Comparison of ENCODE assay signal across 7 cellular contexts in the genomic region with DNA sequence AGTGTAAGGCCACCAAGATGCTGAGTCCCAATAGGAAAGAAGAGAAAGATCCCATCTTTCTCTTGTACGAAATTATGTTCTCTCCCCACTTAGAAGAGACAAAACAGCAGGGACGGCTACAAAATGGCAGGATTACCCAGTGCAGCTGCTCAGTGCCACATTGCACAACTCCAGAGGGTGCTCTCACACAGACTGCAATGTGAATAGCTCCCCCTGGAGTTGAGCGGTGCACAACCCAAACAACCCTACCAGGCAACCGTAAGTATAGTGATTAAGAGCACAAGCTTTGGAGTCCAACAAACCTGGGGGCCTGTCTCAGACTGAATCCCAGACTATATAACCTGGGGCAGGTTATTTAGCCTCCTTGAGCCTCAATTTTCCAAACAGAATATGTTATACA. TPM values are rescaled to one million over a fixed set of nuclear protein-coding genes. Genes with fewer than 3 reads are reported as not detected.
A peak's percentile ranks its signal among the peaks of the same experiment; 100 is the strongest.
DNase-seq lines count a peak whose midpoint lies in the region; ATAC-seq and TF ChIP-seq lines count a peak whose summit lies in the region.

No MANE protein-coding gene starts in this region.

- H3K9ac ChIP-seq in fibroblast of lung (ENCODE audit: insufficient read depth, low read length) (no peak overlapping the region), parathyroid adenoma (no peak overlapping the region)

- H3K27me3 ChIP-seq in MG63 (no peaks in the 10 kb centered on the region), fibroblast of lung (ENCODE audit: control insufficient read depth, insufficient read depth, low read length) (no peaks in the 10 kb centered on the region), parathyroid adenoma (ENCODE audit: control insufficient read depth, insufficient read depth, low read length) (no peaks in the 10 kb centered on the region)

- no peak overlapping the region for H3K4me3 Mint-ChIP-seq in activated B cell treated with CpG ODN at 0.5 μM for 24 hours

- H3K36me3 ChIP-seq in MG63, result no peaks in the 10 kb centered on the region
- no peaks in the 10 kb centered on the region for H3K36me3 ChIP-seq in fibroblast of lung (ENCODE audit: control insufficient read depth, insufficient read depth, low read length)
- H3K36me3 ChIP-seq in parathyroid adenoma (ENCODE audit: control insufficient read depth, insufficient read depth, low read length), result no peaks in the 10 kb centered on the region

- H3K4me1 ChIP-seq in fibroblast of lung (ENCODE audit: control insufficient read depth, extremely low read depth, insufficient read depth, low read length) (peaks cover 6% of the 10 kb centered on the region), parathyroid adenoma (peaks cover 27% of the 10 kb centered on the region)

- peaks cover 14% of the 10 kb centered on the region for H3K36me3 Mint-ChIP-seq in activated B cell treated with CpG ODN at 0.5 μM for 24 hours (ENCODE audit: low read depth)

- H3K27ac ChIP-seq in fibroblast of lung (ENCODE audit: insufficient read depth, low read length) (no peak overlapping the region), parathyroid adenoma (peak overlapping the region; percentile 98)

- H2AFZ ChIP-seq in fibroblast of lung (ENCODE audit: low read length) (no peak overlapping the region), parathyroid adenoma (peak overlapping the region; percentile 78)

- no peaks in the 10 kb centered on the region for H3K27me3 Mint-ChIP-seq in activated B cell treated with CpG ODN at 0.5 μM for 24 hours

- peaks cover 13% of the 10 kb centered on the region for H3K79me2 ChIP-seq in fibroblast of lung (ENCODE audit: control insufficient read depth, insufficient read depth, low read length)
- no peaks in the 10 kb centered on the region for H3K79me2 ChIP-seq in parathyroid adenoma

- H3K9me3 ChIP-seq in MG63, result no peaks in the 10 kb centered on the region
- H3K9me3 ChIP-seq in fibroblast of lung (ENCODE audit: control insufficient read depth, insufficient read depth, low read depth, low read length), result no peaks in the 10 kb centered on the region
- H3K9me3 ChIP-seq in parathyroid adenoma (ENCODE audit: control insufficient read depth, low read length), result no peaks in the 10 kb centered on the region

- H3K4me3 ChIP-seq in MG63 (no peak overlapping the region), fibroblast of lung (replicated peaks in 1 of 4; ENCODE audit: control extremely low read depth in 1 of 4, insufficient read depth in 1 of 4, low read depth in 3 of 4, low read length in 4 of 4) (no peak overlapping the region), parathyroid adenoma (ENCODE audit: low read depth, low read length) (peak overlapping the region; percentile 68)

- DNase-seq in GF-D8 (lab: John Stamatoyannopoulos, UW), result peak; percentile 82
- DNase-seq in MG63, result peak; percentile 33
- no peak for DNase-seq in activated B cell treated with CpG ODN at 0.5 μM for 24 hours
- DNase-seq in fibroblast of lung (ENCODE audit: low read depth in 2 of 2), result peak; percentile 63 to 69
- DNase-seq in ecto neural progenitor cell (ENCODE audit: low spot score), result no peak

- H3K27ac Mint-ChIP-seq in activated B cell treated with CpG ODN at 0.5 μM for 24 hours, result peak overlapping the region; percentile 97

- POLR2A ChIA-PET in activated B cell treated with CpG ODN at 0.5 μM for 24 hours (lab: Charles Lee), result interaction anchor here (0.8 to 14.2 kb wide), 9 partner anchors 8 to 154 kb away, joined by 3 to 478 read pairs (median 5); no protein-coding TSS in a partner anchor

- no peak overlapping the region for H3K4me2 ChIP-seq in fibroblast of lung (ENCODE audit: extremely low read depth, insufficient read depth, low read length)
- peak overlapping the region; percentile 89 for H3K4me2 ChIP-seq in parathyroid adenoma (ENCODE audit: low read length)

- CTCF ChIA-PET in activated B cell treated with CpG ODN at 0.5 μM for 24 hours (lab: Charles Lee), result interaction anchor here (0.8 to 10.3 kb wide), 14 partner anchors 9 to 265 kb away, joined by 3 to 72 read pairs (median 4); no protein-coding TSS in a partner anchor

- H4K20me1 ChIP-seq in fibroblast of lung (ENCODE audit: control insufficient read depth, extremely low read depth, insufficient read depth, low read length), result no peaks in the 10 kb centered on the region

- ATAC-seq in activated B cell treated with CpG ODN at 0.5 μM for 24 hours (ENCODE audit: low read depth), result no peak
- no peak for ATAC-seq in HG03159 (IDR thresholded peaks at IDR 0.05; ENCODE audit: unreplicated experiment)

- H3K4me1 Mint-ChIP-seq in activated B cell treated with CpG ODN at 0.5 μM for 24 hours, result peaks cover 52% of the 10 kb centered on the region

- no peaks in the 10 kb centered on the region for H3K9me3 Mint-ChIP-seq in activated B cell treated with CpG ODN at 0.5 μM for 24 hours

- intact Hi-C loops in activated B cell treated with CpG ODN at 0.5 μM for 24 hours (cut with micrococcal nuclease), result loop anchor here (5.0 kb wide), 2 partner anchors 34 to 89 kb away; no protein-coding TSS in a partner anchor

- TF ChIP-seq CTCF in activated B cell treated with CpG ODN at 0.5 μM for 24 hours (IDR thresholded peaks at IDR 0.05), result no peak
- peak; percentile 21 to 49 for TF ChIP-seq CTCF in fibroblast of lung (conservative IDR thresholded peaks at IDR 0.05 in 1 of 2, IDR thresholded peaks at IDR 0.05 in 1 of 2; ENCODE audit: low read depth in 1 of 2, low read length in 2 of 2)
- TF ChIP-seq CTCF in parathyroid adenoma (IDR thresholded peaks at IDR 0.05), result peak; percentile 64

RNA-seq across cellular contexts. Expression of a gene that starts 3.1 kb away (rescaled TPM):
- 2.6 TPM in 2 replicates for total RNA-seq in MG63 (2014; rRNA removed; shearing (Covaris generic); ENCODE audit: low replicate concordance)
- total RNA-seq in activated B cell treated with CpG ODN at 0.5 μM for 24 hours (41.5 and 43.9 TPM in 2 replicates), fibroblast of lung (12.8 and 16.7 TPM in 2 replicates)
- 20.8 and 28.4 TPM in 2 replicates for polyA plus RNA-seq in fibroblast of lung
- polyA plus RNA-seq in fibroblast of lung (2012), result 20.9 and 37.6 TPM in 2 replicates
- 46.1 and 68.2 TPM in 2 replicates for polyA minus RNA-seq in fibroblast of lung (ENCODE audit: low replicate concordance)

Comparison
In these comparisons a context has a peak if more than half of its experiments do, and no peak if none do; other contexts are left out.
1. DNase-seq: peak in GF-D8 (single experiment), MG63 (single experiment) and fibroblast of lung (2 of 2); none in activated B cell treated with CpG ODN at 0.5 μM for 24 hours (single experiment) and ecto neural progenitor cell (single experiment).